Comparison of ENCODE assay signal across 23 cellular contexts in the genomic region with DNA sequence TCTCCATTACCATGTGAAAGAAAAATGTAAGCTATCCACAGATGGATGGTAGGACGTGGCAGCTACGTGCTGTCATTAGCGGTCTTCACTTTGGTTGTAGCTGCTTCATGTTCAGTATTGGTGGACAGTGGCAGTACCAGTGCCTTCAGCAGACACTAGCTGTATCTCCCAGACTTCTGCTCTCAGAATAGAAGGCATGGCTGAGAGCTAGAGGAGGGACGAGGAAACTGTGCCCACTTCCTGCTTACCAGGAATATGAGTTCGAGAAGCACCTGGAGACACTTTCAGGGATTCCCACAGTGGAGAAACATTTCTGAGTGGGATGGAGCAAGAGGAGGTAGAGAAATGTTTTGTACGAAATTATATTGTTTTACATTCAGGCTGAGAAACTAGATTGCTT. TPM values are rescaled to one million over a fixed set of nuclear protein-coding genes. Genes with fewer than 3 reads are reported as not detected.
"Had no signal": no experiment of that assay in that cellular context is flagged by ENCODE, and none has a peak within 500 bp of the region (broad histone marks: within the 10 kb centered on the region; RNA-seq: fewer than 3 reads in every experiment).

No MANE protein-coding gene starts in this region.

- H3K9me3 ChIP-seq: MG63, SJSA1 had no signal

- H3K36me3 ChIP-seq: MG63, SJSA1 had no signal

- H3K27ac ChIP-seq: SJSA1, SK-N-MC had no signal

- DNase-seq: Karpas-422; KBM-7; MG63; NCI-H1092; NCI-H1105 treated with DMSO at 0.1 percent for 48 hours; NCI-H1436; NCI-H187; NCI-H2029; NCI-H2081 treated with DMSO at 0.1 percent for 48 hours; NCI-H2171; NCI-H226; NCI-H446; NCI-H510A; NCI-H524 treated with DMSO at 0.1 percent for 48 hours; NCI-H69; NCI-H774; NK-92 treated with Interleukin-12 subunit alpha and Interleukin-12 subunit beta, amount 100 ng/mL, for 24 hours; Right ventricle myocardium superior; RPMI8226; SIG-M5 had no signal

- H3K27me3 ChIP-seq: MG63, SJSA1 had no signal

- H3K4me3 ChIP-seq: MG63, SJSA1, SK-N-MC had no signal

RNA-seq across cellular contexts. Expression of a gene that starts 6.9 kb away (rescaled TPM):
- total RNA-seq: HT-29 had no signal
